17 cellular contexts compared by ENCODE assay signal in the genomic region with DNA sequence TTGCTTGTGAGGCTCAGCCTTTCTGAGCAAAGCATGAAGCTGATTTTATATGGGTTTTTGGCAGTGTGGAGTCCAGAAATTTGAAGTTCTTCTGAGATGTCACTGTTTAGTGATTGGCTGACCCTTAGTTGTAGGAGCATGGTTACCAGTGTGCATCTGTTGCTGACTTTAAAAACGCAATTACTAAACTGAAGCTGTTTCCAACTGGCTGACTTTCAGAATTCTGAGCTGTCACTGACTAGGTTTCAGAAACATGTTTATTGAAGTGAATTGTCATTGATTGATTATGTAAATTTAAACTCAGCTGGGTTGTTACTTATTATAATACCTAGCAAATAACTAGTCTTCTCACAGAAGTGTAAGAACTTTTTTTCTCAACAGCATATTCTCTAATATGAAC.
DNase-seq lines count a peak whose midpoint lies in the region; ATAC-seq, FAIRE-seq and TF ChIP-seq lines count a peak whose summit lies in the region.
"Had no signal": no experiment of that assay in that cellular context is flagged by ENCODE, and none has a peak within 500 bp of the region (broad histone marks: within the 10 kb centered on the region; RNA-seq: fewer than 3 reads in every experiment).

No MANE protein-coding gene starts in this region.

- no peaks in the 10 kb centered on the region for H3K4me1 ChIP-seq in astrocyte (ENCODE audit: insufficient read depth, low read length)
- no peaks in the 10 kb centered on the region for H3K4me1 ChIP-seq in SK-N-SH (ENCODE audit: control insufficient read depth in 1 of 2, insufficient read depth in 2 of 2, low read depth in 1 of 2, low read length in 1 of 2)
- H3K4me1 ChIP-seq: BLaER1 had no signal

- H4K20me1 ChIP-seq in astrocyte (ENCODE audit: insufficient read depth, low read length), result no peaks in the 10 kb centered on the region
- H4K20me1 ChIP-seq in SK-N-SH (ENCODE audit: insufficient read depth), result no peaks in the 10 kb centered on the region
- H4K20me1 ChIP-seq: BLaER1 had no signal

- no peaks in the 10 kb centered on the region for H3K27me3 Mint-ChIP-seq in astrocyte (ENCODE audit: low read depth, unreplicated experiment)
- H3K27me3 Mint-ChIP-seq: CD4-positive, CD25-positive, alpha-beta regulatory T cell had no signal

- POLR2A ChIA-PET in SK-N-SH (lab: Yijun Ruan, JAX), result no interaction called here

- H3K9me3 ChIP-seq in astrocyte (ENCODE audit: insufficient read depth, low read depth, low read length) (no peaks in the 10 kb centered on the region), SK-N-SH (no peaks in the 10 kb centered on the region)

- no peak overlapping the region for H3K27ac Mint-ChIP-seq in astrocyte (ENCODE audit: unreplicated experiment)
- H3K27ac Mint-ChIP-seq: CD4-positive, CD25-positive, alpha-beta regulatory T cell had no signal

- CTCF ChIA-PET in SK-N-SH (lab: Yijun Ruan, JAX), result no interaction called here

- H3K4me3 ChIP-seq in astrocyte (ENCODE audit: insufficient read depth, low read depth, low read length) (no peak overlapping the region), SK-N-SH (ENCODE audit: low read depth in 2 of 2, low read length in 1 of 2) (no peak overlapping the region)
- H3K4me3 ChIP-seq: BLaER1 had no signal

- WGBS in SK-N-SH (ENCODE audit: low lambda C conversion rate), result 80% methylated on average over 1 of the region's 1 CpG

- H3K4me3 Mint-ChIP-seq in astrocyte (ENCODE audit: unreplicated experiment), result no peak overlapping the region
- H3K4me3 Mint-ChIP-seq: CD4-positive, CD25-positive, alpha-beta regulatory T cell had no signal

- DNase-seq in astrocyte (ENCODE audit: low read depth) (no peak), stromal cell of bone marrow (ENCODE audit: low read depth) (peak; percentile 32), SK-N-SH (no peak), HuH-7.5 (ENCODE audit: low spot score) (no peak), RKO (ENCODE audit: low spot score) (no peak)
- DNase-seq: CD4-positive, CD25-positive, alpha-beta regulatory T cell; H7; KG1; MM.1S; NCI-H2029; NCI-H526 treated with DMSO at 0.1 percent for 48 hours; SHP77 had no signal

- H3K4me2 ChIP-seq in astrocyte (ENCODE audit: low read length) (no peak overlapping the region), SK-N-SH (no peak overlapping the region)
- H3K4me2 ChIP-seq: BLaER1 had no signal

- no peaks in the 10 kb centered on the region for H3K36me3 Mint-ChIP-seq in astrocyte (ENCODE audit: low read depth, unreplicated experiment)
- H3K36me3 Mint-ChIP-seq: CD4-positive, CD25-positive, alpha-beta regulatory T cell had no signal

- no peaks in the 10 kb centered on the region for H3K79me2 ChIP-seq in astrocyte (ENCODE audit: insufficient read depth, low read length)
- H3K79me2 ChIP-seq in SK-N-SH (ENCODE audit: insufficient read depth), result no peaks in the 10 kb centered on the region

- H3K9ac ChIP-seq in astrocyte (ENCODE audit: low read length), result no peak overlapping the region
- H3K9ac ChIP-seq in SK-N-SH, result no peak overlapping the region
- H3K9ac ChIP-seq: BLaER1 had no signal

- H3K9me3 Mint-ChIP-seq in astrocyte (ENCODE audit: unreplicated experiment), result peaks cover 4% of the 10 kb centered on the region

- no peaks in the 10 kb centered on the region for H3K9me2 ChIP-seq in SK-N-SH

- no peak overlapping the region for H2AFZ ChIP-seq in astrocyte (ENCODE audit: low read depth, low read length)
- no peak overlapping the region for H2AFZ ChIP-seq in SK-N-SH (ENCODE audit: low read depth)

- H3K4me1 Mint-ChIP-seq in astrocyte (ENCODE audit: low read depth, unreplicated experiment), result peaks cover 13% of the 10 kb centered on the region
- H3K4me1 Mint-ChIP-seq: CD4-positive, CD25-positive, alpha-beta regulatory T cell had no signal

- TF ChIP-seq CTCF in astrocyte (IDR thresholded peaks at IDR 0.05; ENCODE audit: insufficient read depth, low read depth, low read length) (no peak), SK-N-SH (IDR thresholded peaks at IDR 0.05) (no peak)

- ATAC-seq in GM18907 (IDR thresholded peaks at IDR 0.05; ENCODE audit: unreplicated experiment) (peak; percentile 46), HG03354 (IDR thresholded peaks at IDR 0.05; ENCODE audit: poor library complexity, severe bottlenecking, unreplicated experiment) (peak; percentile 88)

- TF ChIP-seq EP300 in SK-N-SH (IDR thresholded peaks at IDR 0.05; ENCODE audit: borderline replicate concordance in 1 of 2, low read depth in 1 of 2, low read length in 1 of 2), result no peak

- no peaks in the 10 kb centered on the region for H3F3A ChIP-seq in SK-N-SH (replicated peaks; ENCODE audit: insufficient read depth)

- H3K27ac ChIP-seq in astrocyte (ENCODE audit: low read depth, low read length) (no peak overlapping the region), SK-N-SH (ENCODE audit: low read depth in 2 of 2, low read length in 1 of 2) (no peak overlapping the region)
- H3K27ac ChIP-seq: BLaER1, RWPE1 had no signal

- no peak for TF ChIP-seq RAD21 in SK-N-SH (IDR thresholded peaks at IDR 0.05; ENCODE audit: low read length)

- no peaks in the 10 kb centered on the region for H3K36me3 ChIP-seq in astrocyte (ENCODE audit: insufficient read depth, low read length)
- H3K36me3 ChIP-seq in SK-N-SH (replicated peaks in 1 of 2; ENCODE audit: control insufficient read depth in 1 of 2, insufficient read depth in 2 of 2, low read length in 1 of 2), result no peaks in the 10 kb centered on the region
- H3K36me3 ChIP-seq: BLaER1 had no signal

- no peaks in the 10 kb centered on the region for H3K27me3 ChIP-seq in astrocyte (ENCODE audit: insufficient read depth, low read length)
- H3K27me3 ChIP-seq in SK-N-SH (ENCODE audit: insufficient read depth), result no peaks in the 10 kb centered on the region
- H3K27me3 ChIP-seq: BLaER1 had no signal

- peak; percentile 86 for FAIRE-seq in astrocyte (lab: Jason Lieb, UNC)
- FAIRE-seq: HTR-8/SVneo had no signal

TF ChIP-seq in SK-N-SH, 30 proteins besides CTCF, POLR2A, EP300 and RAD21 (continues in another document):
- TF ChIP-seq FOXM1 (IDR thresholded peaks at IDR 0.05; ENCODE audit: low read depth) (no peak), YY1 (IDR thresholded peaks at IDR 0.05; ENCODE audit: low read depth) (no peak), SIN3A (IDR thresholded peaks at IDR 0.05; ENCODE audit: borderline replicate concordance, low read depth, low read length) (no peak), ELF1 (IDR thresholded peaks at IDR 0.05) (no peak), TCF12 (IDR thresholded peaks at IDR 0.05) (no peak), GABPA (IDR thresholded peaks at IDR 0.05; ENCODE audit: low read depth) (no peak), CHD2 (IDR thresholded peaks at IDR 0.05; ENCODE audit: low read length, partially characterized antibody) (no peak), TEAD4 (IDR thresholded peaks at IDR 0.05; ENCODE audit: borderline replicate concordance, insufficient read depth) (no peak), FOXJ3 (CRISPR knock-in tag; IDR thresholded peaks at IDR 0.05) (no peak), SMC3 (IDR thresholded peaks at IDR 0.05; ENCODE audit: low read depth, low read length) (no peak), EZH2phosphoT487 (IDR thresholded peaks at IDR 0.05; ENCODE audit: borderline replicate concordance, low read depth) (no peak), RCOR1 (IDR thresholded peaks at IDR 0.05; ENCODE audit: low read length) (no peak), MEF2A (IDR thresholded peaks at IDR 0.05; ENCODE audit: borderline replicate concordance, low read depth) (no peak), NRF1 (IDR thresholded peaks at IDR 0.05; ENCODE audit: low read depth, low read length) (no peak)
- TF ChIP-seq, protein P1, sequence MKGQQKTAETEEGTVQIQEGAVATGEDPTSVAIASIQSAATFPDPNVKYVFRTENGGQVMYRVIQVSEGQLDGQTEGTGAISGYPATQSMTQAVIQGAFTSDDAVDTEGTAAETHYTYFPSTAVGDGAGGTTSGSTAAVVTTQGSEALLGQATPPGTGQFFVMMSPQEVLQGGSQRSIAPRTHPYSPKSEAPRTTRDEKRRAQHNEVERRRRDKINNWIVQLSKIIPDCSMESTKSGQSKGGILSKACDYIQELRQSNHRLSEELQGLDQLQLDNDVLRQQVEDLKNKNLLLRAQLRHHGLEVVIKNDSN (IDR thresholded peaks at IDR 0.05; ENCODE audit: borderline replicate concordance, low read depth), result no peak
- TF ChIP-seq, protein P2, sequence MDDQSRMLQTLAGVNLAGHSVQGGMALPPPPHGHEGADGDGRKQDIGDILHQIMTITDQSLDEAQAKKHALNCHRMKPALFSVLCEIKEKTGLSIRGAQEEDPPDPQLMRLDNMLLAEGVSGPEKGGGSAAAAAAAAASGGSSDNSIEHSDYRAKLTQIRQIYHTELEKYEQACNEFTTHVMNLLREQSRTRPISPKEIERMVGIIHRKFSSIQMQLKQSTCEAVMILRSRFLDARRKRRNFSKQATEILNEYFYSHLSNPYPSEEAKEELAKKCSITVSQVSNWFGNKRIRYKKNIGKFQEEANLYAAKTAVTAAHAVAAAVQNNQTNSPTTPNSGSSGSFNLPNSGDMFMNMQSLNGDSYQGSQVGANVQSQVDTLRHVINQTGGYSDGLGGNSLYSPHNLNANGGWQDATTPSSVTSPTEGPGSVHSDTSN (IDR thresholded peaks at IDR 0.05), result no peak
- TF ChIP-seq, protein P3, sequence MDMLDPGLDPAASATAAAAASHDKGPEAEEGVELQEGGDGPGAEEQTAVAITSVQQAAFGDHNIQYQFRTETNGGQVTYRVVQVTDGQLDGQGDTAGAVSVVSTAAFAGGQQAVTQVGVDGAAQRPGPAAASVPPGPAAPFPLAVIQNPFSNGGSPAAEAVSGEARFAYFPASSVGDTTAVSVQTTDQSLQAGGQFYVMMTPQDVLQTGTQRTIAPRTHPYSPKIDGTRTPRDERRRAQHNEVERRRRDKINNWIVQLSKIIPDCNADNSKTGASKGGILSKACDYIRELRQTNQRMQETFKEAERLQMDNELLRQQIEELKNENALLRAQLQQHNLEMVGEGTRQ (IDR thresholded peaks at IDR 0.05; ENCODE audit: borderline replicate concordance, low read depth, low read length), result no peak
- TF ChIP-seq, protein P4, sequence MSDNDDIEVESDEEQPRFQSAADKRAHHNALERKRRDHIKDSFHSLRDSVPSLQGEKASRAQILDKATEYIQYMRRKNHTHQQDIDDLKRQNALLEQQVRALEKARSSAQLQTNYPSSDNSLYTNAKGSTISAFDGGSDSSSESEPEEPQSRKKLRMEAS (IDR thresholded peaks at IDR 0.05; ENCODE audit: low read depth), result no peak
